In the genomic region with DNA sequence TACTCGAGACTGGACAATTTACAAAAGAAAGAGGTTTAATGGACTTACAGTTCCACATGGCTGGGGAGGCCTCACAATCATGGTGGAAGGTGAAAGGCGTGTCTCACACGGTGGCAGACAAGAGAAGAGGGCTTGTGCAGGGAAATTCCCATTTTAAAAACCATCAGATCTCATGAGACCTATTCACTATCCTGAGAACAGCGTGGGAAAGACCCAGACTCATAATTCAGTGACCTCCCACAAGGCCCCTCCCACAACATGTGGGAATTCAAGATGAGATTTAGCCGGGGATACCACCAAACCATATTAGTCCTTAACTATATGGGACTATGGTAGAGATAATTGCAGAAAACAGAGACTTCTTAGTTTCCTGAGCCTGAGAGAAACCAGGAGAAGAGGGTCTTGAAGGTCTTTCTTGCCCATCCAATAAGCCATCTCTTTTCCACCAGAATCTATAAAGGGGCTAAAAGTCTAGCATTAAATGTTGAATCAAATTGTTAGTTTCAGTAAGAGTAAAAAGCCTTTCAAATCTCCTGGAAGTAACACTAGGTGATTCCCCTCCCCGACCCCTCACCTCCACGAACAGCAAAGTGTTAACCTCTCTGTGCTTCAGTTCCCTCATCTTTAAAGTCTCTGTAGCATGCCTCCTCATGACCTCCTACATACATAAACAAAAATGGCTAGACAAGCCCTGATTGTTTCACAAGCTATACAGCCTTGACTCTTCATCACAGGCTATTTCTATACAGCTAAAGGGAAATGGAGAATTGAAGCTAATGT, we compare ENCODE assay signal across 16 cellular contexts.
DNase-seq lines count a peak whose midpoint lies in the region; ATAC-seq, FAIRE-seq and TF ChIP-seq lines count a peak whose summit lies in the region.
"Had no signal": no experiment of that assay in that cellular context is flagged by ENCODE, and none has a peak within 500 bp of the region (broad histone marks: within the 10 kb centered on the region; RNA-seq: fewer than 3 reads in every experiment).

No MANE protein-coding gene starts in this region.

- H4K20me1 ChIP-seq in neural progenitor cell (ENCODE audit: low read depth): no peaks in the 10 kb centered on the region
- H4K20me1 ChIP-seq: BLaER1 treated with 17β-estradiol and CSF1 and Interleukin-3, amounts not matched to agents 10 nM and 100 nM had no signal

- intact Hi-C loops in activated CD4-positive, alpha-beta T cell treated with anti-CD3 and anti-CD28 coated beads for 36 hours (cut with DNase I, micrococcal nuclease): no loop called here

- no peak for FAIRE-seq in urothelium cell line (lab: Jason Lieb, UNC)

- H3K79me2 ChIP-seq in neural progenitor cell (ENCODE audit: low read depth): no peaks in the 10 kb centered on the region

- H3K9me3 ChIP-seq in neural progenitor cell (ENCODE audit: low read depth): no peaks in the 10 kb centered on the region

- TF ChIP-seq CTCF in neural progenitor cell (IDR thresholded peaks at IDR 0.05): no peak
- TF ChIP-seq CTCF in chondrocyte (IDR thresholded peaks at IDR 0.05): no peak

- H3K4me2 ChIP-seq in neural progenitor cell: no peak overlapping the region
- H3K4me2 ChIP-seq: BLaER1 treated with 17β-estradiol and CSF1 and Interleukin-3, amounts not matched to agents 10 nM and 100 nM; GM23338 had no signal

- H3K27ac ChIP-seq in neural progenitor cell: no peak overlapping the region
- H3K27ac ChIP-seq: 22Rv1; BLaER1 treated with 17β-estradiol and CSF1 and Interleukin-3, amounts not matched to agents 10 nM and 100 nM had no signal

- DNase-seq in activated CD4-positive, alpha-beta T cell treated with anti-CD3 and anti-CD28 coated beads for 36 hours: peak; percentile 20
- no peak for DNase-seq in activated CD4-positive, alpha-beta T cell treated with anti-CD3 and anti-CD28 coated beads, Interleukin-2, amount 50 U/mL, for 48 hours
- no peak for DNase-seq in stimulated activated naive B cell treated with anti-CD40 and anti-IgM and Interleukin-4, amounts not matched to agents 10 μg/mL and 1 μg/mL and 100 μg/mL, for 72 hours
- DNase-seq in neural progenitor cell (ENCODE audit: low spot score) (no peak), urothelium cell line (ENCODE audit: low spot score) (no peak), chondrocyte (ENCODE audit: low spot score) (no peak)
- DNase-seq: DMS 273 treated with DMSO at 0.1 percent for 48 hours, KBM-7, NCI-H345, PC-3, T-cell had no signal

- no peak overlapping the region for H2AFZ ChIP-seq in neural progenitor cell (replicated peaks)
- H2AFZ ChIP-seq: GM23338 had no signal

- H3K27me3 ChIP-seq in neural progenitor cell: no peaks in the 10 kb centered on the region
- H3K27me3 ChIP-seq: BLaER1 treated with 17β-estradiol and CSF1 and Interleukin-3, amounts not matched to agents 10 nM and 100 nM had no signal

- H3K9me3 Mint-ChIP-seq in activated CD4-positive, alpha-beta T cell treated with anti-CD3 and anti-CD28 coated beads for 36 hours (ENCODE audit: low read depth): no peaks in the 10 kb centered on the region
- H3K9me3 Mint-ChIP-seq in stimulated activated naive B cell treated with anti-CD40 and anti-IgM and Interleukin-4, amounts not matched to agents 10 μg/mL and 1 μg/mL and 100 μg/mL, for 72 hours: peaks cover 0 to 4% of the 10 kb centered on the region in 2 donors
- H3K9me3 Mint-ChIP-seq in neural progenitor cell (no peaks in the 10 kb centered on the region), chondrocyte (ENCODE audit: low read depth) (peaks cover 2% of the 10 kb centered on the region)
- H3K9me3 Mint-ChIP-seq: GM23338, T-cell had no signal

- peaks cover 5% of the 10 kb centered on the region for H3K27me3 Mint-ChIP-seq in activated CD4-positive, alpha-beta T cell treated with anti-CD3 and anti-CD28 coated beads for 36 hours
- no peaks in the 10 kb centered on the region for H3K27me3 Mint-ChIP-seq in stimulated activated naive B cell treated with anti-CD40 and anti-IgM and Interleukin-4, amounts not matched to agents 10 μg/mL and 1 μg/mL and 100 μg/mL, for 72 hours
- no peaks in the 10 kb centered on the region for H3K27me3 Mint-ChIP-seq in neural progenitor cell (ENCODE audit: insufficient read depth, low read depth)
- no peaks in the 10 kb centered on the region for H3K27me3 Mint-ChIP-seq in chondrocyte (ENCODE audit: low read depth)
- H3K27me3 Mint-ChIP-seq: T-cell had no signal

- CTCF ChIA-PET in activated CD4-positive, alpha-beta T cell treated with anti-CD3 and anti-CD28 coated beads for 36 hours (lab: Charles Lee): interaction anchor here (0.9 to 1.7 kb wide), 2 partner anchors 25 to 177 kb away, joined by 3 read pairs; no protein-coding TSS in a partner anchor

- peaks cover 21% of the 10 kb centered on the region for H3K4me1 Mint-ChIP-seq in activated CD4-positive, alpha-beta T cell treated with anti-CD3 and anti-CD28 coated beads for 36 hours
- H3K4me1 Mint-ChIP-seq in stimulated activated naive B cell treated with anti-CD40 and anti-IgM and Interleukin-4, amounts not matched to agents 10 μg/mL and 1 μg/mL and 100 μg/mL, for 72 hours: peaks cover 11 to 27% of the 10 kb centered on the region in 2 donors
- H3K4me1 Mint-ChIP-seq in neural progenitor cell (peaks cover 23% of the 10 kb centered on the region), chondrocyte (ENCODE audit: low read depth) (no peaks in the 10 kb centered on the region)

- POLR2A ChIA-PET in activated CD4-positive, alpha-beta T cell treated with anti-CD3 and anti-CD28 coated beads for 36 hours (lab: Charles Lee): no interaction called here

- no peak overlapping the region for H3K27ac Mint-ChIP-seq in activated CD4-positive, alpha-beta T cell treated with anti-CD3 and anti-CD28 coated beads for 36 hours
- H3K27ac Mint-ChIP-seq in stimulated activated naive B cell treated with anti-CD40 and anti-IgM and Interleukin-4, amounts not matched to agents 10 μg/mL and 1 μg/mL and 100 μg/mL, for 72 hours: peak overlapping the region; percentile 10
- no peak overlapping the region for H3K27ac Mint-ChIP-seq in neural progenitor cell
- no peak overlapping the region for H3K27ac Mint-ChIP-seq in chondrocyte (ENCODE audit: unreplicated experiment)
- H3K27ac Mint-ChIP-seq: GM23338, T-cell had no signal

- H3K9ac ChIP-seq in neural progenitor cell: no peak overlapping the region
- H3K9ac ChIP-seq: BLaER1 treated with 17β-estradiol and CSF1 and Interleukin-3, amounts not matched to agents 10 nM and 100 nM had no signal

- no peaks in the 10 kb centered on the region for H3K36me3 Mint-ChIP-seq in activated CD4-positive, alpha-beta T cell treated with anti-CD3 and anti-CD28 coated beads for 36 hours (ENCODE audit: low read depth)
- peaks cover 0 to 3% of the 10 kb centered on the region in 2 donors for H3K36me3 Mint-ChIP-seq in stimulated activated naive B cell treated with anti-CD40 and anti-IgM and Interleukin-4, amounts not matched to agents 10 μg/mL and 1 μg/mL and 100 μg/mL, for 72 hours
- H3K36me3 Mint-ChIP-seq in neural progenitor cell (no peaks in the 10 kb centered on the region), chondrocyte (ENCODE audit: low read depth) (no peaks in the 10 kb centered on the region)
- H3K36me3 Mint-ChIP-seq: T-cell had no signal

- H3K36me3 ChIP-seq in neural progenitor cell: no peaks in the 10 kb centered on the region
- H3K36me3 ChIP-seq: BLaER1 treated with 17β-estradiol and CSF1 and Interleukin-3, amounts not matched to agents 10 nM and 100 nM had no signal

- ATAC-seq in activated CD4-positive, alpha-beta T cell treated with anti-CD3 and anti-CD28 coated beads for 36 hours: peak; percentile 77
- ATAC-seq in GM18868 (IDR thresholded peaks at IDR 0.05; ENCODE audit: unreplicated experiment) (peak; percentile 34), HG02798 (IDR thresholded peaks at IDR 0.05; ENCODE audit: poor library complexity, unreplicated experiment) (peak; percentile 30)
- peak; percentile 61 to 66 for ATAC-seq in stimulated activated naive B cell treated with anti-CD40 and anti-IgM and Interleukin-4, amounts not matched to agents 10 μg/mL and 1 μg/mL and 100 μg/mL, for 72 hours (replicated peaks)
- ATAC-seq: GM23338, PC-3, T-cell had no signal

- H3K4me1 ChIP-seq in neural progenitor cell: peaks cover 38% of the 10 kb centered on the region

- H3F3A ChIP-seq in neural progenitor cell (ENCODE audit: low read depth): peaks cover 24% of the 10 kb centered on the region

- no peak overlapping the region for H3K4me3 Mint-ChIP-seq in activated CD4-positive, alpha-beta T cell treated with anti-CD3 and anti-CD28 coated beads for 36 hours
- no peak overlapping the region for H3K4me3 Mint-ChIP-seq in stimulated activated naive B cell treated with anti-CD40 and anti-IgM and Interleukin-4, amounts not matched to agents 10 μg/mL and 1 μg/mL and 100 μg/mL, for 72 hours
- H3K4me3 Mint-ChIP-seq in neural progenitor cell (no peak overlapping the region), chondrocyte (ENCODE audit: unreplicated experiment) (no peak overlapping the region)
- H3K4me3 Mint-ChIP-seq: GM23338, T-cell had no signal

- H3K4me3 ChIP-seq in neural progenitor cell: no peak overlapping the region
- H3K4me3 ChIP-seq: BLaER1 treated with 17β-estradiol and CSF1 and Interleukin-3, amounts not matched to agents 10 nM and 100 nM; GM23338 had no signal
